Comparison of ENCODE assay signal across 25 cellular contexts in the genomic region with DNA sequence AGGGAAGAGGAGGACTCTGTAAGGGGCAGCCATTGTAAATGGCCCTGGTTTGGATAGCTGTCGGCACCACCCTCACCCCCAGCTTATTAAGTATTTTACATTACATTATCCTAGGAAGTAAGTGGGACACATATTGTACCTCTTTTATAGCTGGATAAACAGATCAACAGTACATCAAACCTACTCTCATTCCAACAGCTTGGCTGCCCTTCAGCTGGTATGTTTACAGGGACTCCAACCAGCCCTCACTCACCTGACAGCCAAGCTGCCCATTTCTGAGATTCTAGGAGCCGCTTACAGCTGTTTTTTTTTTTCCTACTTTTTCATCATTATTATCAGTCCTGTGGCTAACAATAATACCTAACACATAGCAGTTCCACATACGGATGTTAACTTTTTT. TPM values are rescaled to one million over a fixed set of nuclear protein-coding genes. Genes with fewer than 3 reads are reported as not detected.
DNase-seq lines count a peak whose midpoint lies in the region; ATAC-seq, FAIRE-seq and TF ChIP-seq lines count a peak whose summit lies in the region.
"Had no signal": no experiment of that assay in that cellular context is flagged by ENCODE, and none has a peak within 500 bp of the region (broad histone marks: within the 10 kb centered on the region; RNA-seq: fewer than 3 reads in every experiment).

No MANE protein-coding gene starts in this region.

- H3K4me3 Mint-ChIP-seq in naive thymus-derived CD8-positive, alpha-beta T cell = no peak overlapping the region
- H3K4me3 Mint-ChIP-seq: CD14-positive monocyte had no signal

- H3K9ac ChIP-seq in HepG2 (ENCODE audit: insufficient read depth, low read depth, low read length) = no peak overlapping the region

- intact Hi-C loops in HepG2 (cut with micrococcal nuclease; ENCODE audit: unreplicated experiment) = no loop called here
- intact Hi-C loops in right lobe of liver (cut with DNase I) = loop anchor here in 1 of 2 donors (10.0 kb wide), 1 partner anchor 48 kb away; no protein-coding TSS in a partner anchor
- intact Hi-C loops in ovary (cut with DNase I) = no loop called here

- H3K4me3 ChIP-seq in HepG2 (replicated peaks in 1 of 3; ENCODE audit: insufficient read depth in 1 of 3, low read depth in 2 of 3, low read length in 3 of 3) (0 out of 6 replicates have a peak overlapping the region, but pooled peaks of 1 of the 3 experiments have one; percentile 24), right lobe of liver (no peak overlapping the region), LNCaP clone FGC (ENCODE audit: low read depth, low read length) (no peak overlapping the region), ovary (no peak overlapping the region)
- H3K4me3 ChIP-seq: MG63, Peyer's patch had no signal

- POLR2A ChIA-PET in HepG2 (lab: Yijun Ruan, JAX) = no interaction called here
- POLR2A ChIA-PET in naive thymus-derived CD8-positive, alpha-beta T cell (lab: Charles Lee) = interaction anchor here (1.2 to 2.4 kb wide), 3 partner anchors 12 to 15 kb away, joined by 3 to 7 read pairs (median 5); no protein-coding TSS in a partner anchor

- no peak overlapping the region for H2AFZ ChIP-seq in HepG2 (ENCODE audit: low read length)

- CTCF ChIA-PET in HepG2 (lab: Yijun Ruan, JAX; ENCODE audit: low intra/inter-chr PET ratio, low total read pairs) = no interaction called here

- H3K9me3 ChIP-seq in HepG2 (ENCODE audit: low read length) (peaks cover 4% of the 10 kb centered on the region; the same call in 1 of the 2 replicates), right lobe of liver (no peaks in the 10 kb centered on the region), ovary (no peaks in the 10 kb centered on the region)
- H3K9me3 ChIP-seq: Peyer's patch had no signal

- TF ChIP-seq CTCF in HepG2 (CRISPR knock-in tag; IDR thresholded peaks at IDR 0.05) = no peak
- TF ChIP-seq CTCF in right lobe of liver (IDR thresholded peaks at IDR 0.05) = no peak
- no peak for TF ChIP-seq CTCF in LNCaP clone FGC (IDR thresholded peaks at IDR 0.05; ENCODE audit: control insufficient read depth, extremely low read depth, insufficient read depth)
- TF ChIP-seq CTCF in GM20000 (IDR thresholded peaks at IDR 0.05; ENCODE audit: extremely low read depth, missing control alignments) = no peak
- no peak for TF ChIP-seq CTCF in ovary (IDR thresholded peaks at IDR 0.05)

- ATAC-seq in HepG2 (no peak; the same call in 2 of the 3 replicates), right lobe of liver (no peak), HG03571 (IDR thresholded peaks at IDR 0.05; ENCODE audit: unreplicated experiment) (no peak), HG02588 (IDR thresholded peaks at IDR 0.05; ENCODE audit: unreplicated experiment) (no peak)
- ATAC-seq in naive thymus-derived CD8-positive, alpha-beta T cell = no peak
- ATAC-seq: HCT116 had no signal

- BruUV-seq in HepG2 (replicated peaks; lab: Mats Ljungman, UMichigan) = no TSS peak

- H3K27ac ChIP-seq in HepG2 (ENCODE audit: extremely low read length, insufficient read depth, low read length) (no peak overlapping the region), right lobe of liver (no peak overlapping the region), ovary (no peak overlapping the region)
- H3K27ac ChIP-seq: Peyer's patch had no signal

- H3K4me1 ChIP-seq in HepG2 (ENCODE audit: insufficient read depth, low read length) (peaks cover 45% of the 10 kb centered on the region), right lobe of liver (no peaks in the 10 kb centered on the region), ovary (ENCODE audit: insufficient read depth) (no peaks in the 10 kb centered on the region)
- H3K4me1 ChIP-seq: Peyer's patch had no signal

- no peaks in the 10 kb centered on the region for H3K36me3 Mint-ChIP-seq in naive thymus-derived CD8-positive, alpha-beta T cell

- TF ChIP-seq POLR2A in HepG2 (IDR thresholded peaks at IDR 0.05; ENCODE audit: insufficient read depth in 1 of 2, low read depth in 2 of 2, low read length in 2 of 2) (no peak), right lobe of liver (IDR thresholded peaks at IDR 0.05) (no peak), ovary (IDR thresholded peaks at IDR 0.05) (no peak)

- H3K36me3 ChIP-seq in HepG2 (replicated peaks in 1 of 2; ENCODE audit: control insufficient read depth in 1 of 2, insufficient read depth in 2 of 2, low read length in 2 of 2) (no peaks in the 10 kb centered on the region), right lobe of liver (no peaks in the 10 kb centered on the region), ovary (no peaks in the 10 kb centered on the region)
- H3K36me3 ChIP-seq: Peyer's patch had no signal

- H3K79me2 ChIP-seq in HepG2 (ENCODE audit: insufficient read depth, low read length) = no peaks in the 10 kb centered on the region

- in situ Hi-C loops in HepG2 (cut with HindIII; ENCODE audit: extremely low pct_ligation_motif_present, low pct_unique_long_range_greater_than_20kb) = no loop called here

- H3K4me1 Mint-ChIP-seq in naive thymus-derived CD8-positive, alpha-beta T cell = peaks cover 10 to 23% (median 15%) of the 10 kb centered on the region in 4 donors

- peak overlapping the region; percentile 64 for H3K4me2 ChIP-seq in HepG2 (ENCODE audit: low read depth, low read length)

- no peak for TF ChIP-seq RAD21 in HepG2 (CRISPR knock-in tag; IDR thresholded peaks at IDR 0.05)

- H3K27me3 ChIP-seq in HepG2 (ENCODE audit: control insufficient read depth in 1 of 2, insufficient read depth in 2 of 2, low read length in 2 of 2) (no peaks in the 10 kb centered on the region), right lobe of liver (no peaks in the 10 kb centered on the region), ovary (no peaks in the 10 kb centered on the region)
- H3K27me3 ChIP-seq: MG63, Peyer's patch had no signal

- DNase-seq in HepG2 (ENCODE audit: low spot score) (no peak), right lobe of liver (no peak), LNCaP clone FGC (ENCODE audit: low read depth) (peak; percentile 72), GM20000 (ENCODE audit: low spot score) (no peak), ovary (no peak)
- no peak for DNase-seq in naive thymus-derived CD8-positive, alpha-beta T cell
- DNase-seq: AML-193, DMS153, DND-41, KBM-7, MG63, NCI-H1105 treated with DMSO at 0.1 percent for 48 hours, NCI-H2029, NCI-H446 treated with DMSO at 0.1 percent for 48 hours, NCI-H526, NCI-H82, SHP77 treated with DMSO at 0.1 percent for 48 hours had no signal

- TF ChIP-seq EP300 in HepG2 (IDR thresholded peaks at IDR 0.05; ENCODE audit: low read depth in 2 of 2, low read length in 2 of 2) = no peak
- TF ChIP-seq EP300 in HepG2 (CRISPR knock-in tag; IDR thresholded peaks at IDR 0.05; ENCODE audit: borderline replicate concordance) = no peak
- TF ChIP-seq EP300 in ovary (IDR thresholded peaks at IDR 0.05) = no peak

- no peaks in the 10 kb centered on the region for H3K9me3 Mint-ChIP-seq in naive thymus-derived CD8-positive, alpha-beta T cell

- no peaks in the 10 kb centered on the region for H3K27me3 Mint-ChIP-seq in naive thymus-derived CD8-positive, alpha-beta T cell

- FAIRE-seq in HepG2 (lab: Jason Lieb, UNC) = no peak
- FAIRE-seq: A204.1, GM12892, GM19239 had no signal

- WGBS in HepG2 (ENCODE audit: low lambda C conversion rate) = 87% methylated on average over 3 of the region's 3 CpGs
- 67% methylated on average over 2 of the region's 3 CpGs for WGBS in right lobe of liver (ENCODE audit: insufficient coverage, low coverage, low lambda C conversion rate, missing lambda C conversion rate)
- 74 to 81% (median 74%) methylated on average over 3 of the region's 3 CpGs for WGBS in ovary, 3 donors

- no peaks in the 10 kb centered on the region for H4K20me1 ChIP-seq in HepG2 (ENCODE audit: insufficient read depth, low read length)

- H3K27ac Mint-ChIP-seq in naive thymus-derived CD8-positive, alpha-beta T cell = peak overlapping the region in 6 of 10 donors; percentile 26 to 87 (median 67)

RNA-seq across cellular contexts. Expression of a gene that starts 13.4 kb away (rescaled TPM):
- total RNA-seq in HepG2 (2016; rRNA removed; fragmentation: Illumina TruSeq; extraction: Trizol) = 4.5 and 5.1 TPM in 2 replicates
- total RNA-seq in HepG2 (2016; cell fraction: cytosol; rRNA removed; fragmentation: Illumina TruSeq; extraction: Trizol; ENCODE audit: low read depth) = 3.3 and 4.5 TPM in 2 replicates
- total RNA-seq in HepG2 (2016; cell fraction: insoluble cytoplasmic fraction; rRNA removed; fragmentation: Illumina TruSeq; extraction: Trizol) = 4.9 and 5.3 TPM in 2 replicates
- total RNA-seq in HepG2 (2016; cell fraction: membrane; rRNA removed; fragmentation: Illumina TruSeq; extraction: Trizol) = 5.3 and 5.8 TPM in 2 replicates
- 7.6 and 9.7 TPM in 2 replicates for total RNA-seq in HepG2 (2016; cell fraction: nucleus; rRNA removed; fragmentation: Illumina TruSeq; extraction: Trizol)
- polyA plus RNA-seq in HepG2 (2011; rRNA removed) = 8.9 and 10.2 TPM in 2 replicates
- 2.5 and 3.3 TPM in 2 replicates for polyA plus RNA-seq in HepG2 (2011; cell fraction: cytosol; rRNA removed)
- polyA plus RNA-seq in HepG2 (2011; cell fraction: nucleus; rRNA removed) = 15.4 and 16.5 TPM in 2 replicates
- polyA plus RNA-seq in HepG2 (2012) = 6.6 and 9.2 TPM in 2 replicates
- polyA plus RNA-seq in HepG2 (2016; cell fraction: cytosol; fragmentation: Illumina TruSeq; extraction: Trizol; ENCODE audit: low read depth) = 0.08 and 0.09 TPM in 2 replicates
- 1.6 TPM in 2 replicates for polyA plus RNA-seq in HepG2 (2016; cell fraction: insoluble cytoplasmic fraction; fragmentation: Illumina TruSeq; extraction: Trizol; ENCODE audit: low read depth)
- polyA plus RNA-seq in HepG2 (2016; cell fraction: membrane; fragmentation: Illumina TruSeq; extraction: Trizol; ENCODE audit: low read depth) = 0.17 and 0.21 TPM in 2 replicates
- 5.6 and 7.8 TPM in 2 replicates for polyA plus RNA-seq in HepG2 (2016; cell fraction: nucleus; fragmentation: Illumina TruSeq; extraction: Trizol; ENCODE audit: insufficient read depth, low read depth)
- 10.2 and 30.3 TPM in 2 replicates for polyA minus RNA-seq in HepG2 (2011; rRNA and poly(A)+ RNA removed; ENCODE audit: low replicate concordance)
- 6.2 and 13.2 TPM in 2 replicates for polyA minus RNA-seq in HepG2 (2011; cell fraction: cytosol; rRNA and poly(A)+ RNA removed)
- 40.2 and 40.9 TPM in 2 replicates for polyA minus RNA-seq in HepG2 (2011; cell fraction: nucleus; rRNA and poly(A)+ RNA removed)
- 10 to 100 TPM in 4 of 6 experiments, 1 to 10 TPM in 2; 6.5 to 15.7 (median 12.6) TPM for total RNA-seq in right lobe of liver
- total RNA-seq in naive thymus-derived CD8-positive, alpha-beta T cell = 100 to 1,000 TPM in 1 of 2 experiments, 10 to 100 TPM in 1; 99.4 to 111 TPM
- polyA plus RNA-seq in naive thymus-derived CD8-positive, alpha-beta T cell = 10 to 100 TPM; 52.6 to 61.6 (median 55.9) TPM
- 10 to 100 TPM; 25.2 to 45.9 (median 33.4) TPM for total RNA-seq in ovary
- polyA plus RNA-seq in ovary = 10 to 100 TPM; 12.3 to 15.6 TPM

RNA-seq across cellular contexts. Expression of a gene that starts 59.1 kb away (rescaled TPM):
- 121 and 143 TPM in 2 replicates for total RNA-seq in HepG2 (2016; rRNA removed; fragmentation: Illumina TruSeq; extraction: Trizol)
- total RNA-seq in HepG2 (2016; cell fraction: cytosol; rRNA removed; fragmentation: Illumina TruSeq; extraction: Trizol; ENCODE audit: low read depth) = 42.6 and 60.2 TPM in 2 replicates
- total RNA-seq in HepG2 (2016; cell fraction: insoluble cytoplasmic fraction; rRNA removed; fragmentation: Illumina TruSeq; extraction: Trizol) = 133 and 156 TPM in 2 replicates
- total RNA-seq in HepG2 (2016; cell fraction: membrane; rRNA removed; fragmentation: Illumina TruSeq; extraction: Trizol) = 107 and 116 TPM in 2 replicates
- 95.8 and 110 TPM in 2 replicates for total RNA-seq in HepG2 (2016; cell fraction: nucleus; rRNA removed; fragmentation: Illumina TruSeq; extraction: Trizol)
- 215 TPM in 2 replicates for polyA plus RNA-seq in HepG2 (2011; rRNA removed)
- polyA plus RNA-seq in HepG2 (2011; cell fraction: cytosol; rRNA removed) = 78.6 and 139 TPM in 2 replicates
- polyA plus RNA-seq in HepG2 (2011; cell fraction: nucleus; rRNA removed) = 23.8 and 34.6 TPM in 2 replicates
- polyA plus RNA-seq in HepG2 (2012) = 174 and 183 TPM in 2 replicates
- 84.5 and 116 TPM in 2 replicates for polyA plus RNA-seq in HepG2 (2016; cell fraction: cytosol; fragmentation: Illumina TruSeq; extraction: Trizol; ENCODE audit: low read depth)
- 157 and 171 TPM in 2 replicates for polyA plus RNA-seq in HepG2 (2016; cell fraction: insoluble cytoplasmic fraction; fragmentation: Illumina TruSeq; extraction: Trizol; ENCODE audit: low read depth)
- 138 and 160 TPM in 2 replicates for polyA plus RNA-seq in HepG2 (2016; cell fraction: membrane; fragmentation: Illumina TruSeq; extraction: Trizol; ENCODE audit: low read depth)
- polyA plus RNA-seq in HepG2 (2016; cell fraction: nucleus; fragmentation: Illumina TruSeq; extraction: Trizol; ENCODE audit: insufficient read depth, low read depth) = 222 and 234 TPM in 2 replicates
- polyA minus RNA-seq in HepG2 (2011; rRNA and poly(A)+ RNA removed; ENCODE audit: low replicate concordance) = 128 and 158 TPM in 2 replicates
- polyA minus RNA-seq in HepG2 (2011; cell fraction: cytosol; rRNA and poly(A)+ RNA removed) = 39.6 and 40.0 TPM in 2 replicates
- 19.4 and 38.8 TPM in 2 replicates for polyA minus RNA-seq in HepG2 (2011; cell fraction: nucleus; rRNA and poly(A)+ RNA removed)
- total RNA-seq in right lobe of liver = 100 to 1,000 TPM in 5 of 6 experiments, 10 to 100 TPM in 1; 83.1 to 202 (median 116) TPM
- 100 to 1,000 TPM; 141 to 150 TPM for total RNA-seq in naive thymus-derived CD8-positive, alpha-beta T cell
- 100 to 1,000 TPM; 411 to 532 (median 494) TPM for polyA plus RNA-seq in naive thymus-derived CD8-positive, alpha-beta T cell
- total RNA-seq in ovary = 100 to 1,000 TPM in 6 of 7 donors, 10 to 100 TPM in 1; 99.7 to 171 (median 161) TPM
- polyA plus RNA-seq in ovary = 100 to 1,000 TPM; 211 to 376 TPM
